1 cellular context compared by ENCODE assay signal in the genomic region with DNA sequence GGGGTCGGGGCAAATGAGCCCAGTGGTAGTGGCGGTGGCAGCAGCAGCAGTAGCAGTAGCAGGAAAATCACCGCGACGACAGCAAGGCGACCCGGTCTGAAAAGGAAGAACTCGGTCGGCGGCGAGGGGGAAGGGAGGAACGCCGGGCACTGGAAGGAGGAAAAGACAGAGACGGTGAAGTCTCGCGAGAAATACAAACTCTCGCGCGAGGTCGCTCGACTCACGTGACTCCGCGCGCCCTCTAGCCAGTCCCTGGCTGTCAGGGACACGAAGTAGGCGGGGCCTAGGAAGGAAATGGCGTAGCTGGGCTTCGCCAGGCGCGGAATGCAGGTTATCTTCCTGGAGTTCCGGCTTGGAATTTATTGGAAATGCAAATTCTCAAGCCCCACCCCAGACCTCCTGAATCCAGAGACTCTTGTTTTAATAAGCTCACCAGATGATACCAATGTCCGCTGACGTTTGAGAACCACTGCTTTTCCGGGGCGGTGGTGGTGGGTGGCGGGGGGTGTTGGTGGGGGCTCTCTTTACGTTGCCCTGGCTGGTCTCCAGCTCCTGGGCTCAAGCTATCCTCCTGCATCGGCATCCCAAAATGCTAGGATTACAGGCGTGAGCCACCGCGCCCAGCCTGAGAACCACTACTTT.
TF ChIP-seq lines count a peak whose summit lies in the region.

A gene (minus strand): TSS at position 141 of the 642 bp plus-strand sequence. CDS start 1,333 bp downstream, outside the sequence.

TF ChIP-seq in K562, 482 proteins besides CTCF, POLR2A, EP300 and RAD21 (continued from another document and continues in another):
- TF ChIP-seq, protein P1, sequence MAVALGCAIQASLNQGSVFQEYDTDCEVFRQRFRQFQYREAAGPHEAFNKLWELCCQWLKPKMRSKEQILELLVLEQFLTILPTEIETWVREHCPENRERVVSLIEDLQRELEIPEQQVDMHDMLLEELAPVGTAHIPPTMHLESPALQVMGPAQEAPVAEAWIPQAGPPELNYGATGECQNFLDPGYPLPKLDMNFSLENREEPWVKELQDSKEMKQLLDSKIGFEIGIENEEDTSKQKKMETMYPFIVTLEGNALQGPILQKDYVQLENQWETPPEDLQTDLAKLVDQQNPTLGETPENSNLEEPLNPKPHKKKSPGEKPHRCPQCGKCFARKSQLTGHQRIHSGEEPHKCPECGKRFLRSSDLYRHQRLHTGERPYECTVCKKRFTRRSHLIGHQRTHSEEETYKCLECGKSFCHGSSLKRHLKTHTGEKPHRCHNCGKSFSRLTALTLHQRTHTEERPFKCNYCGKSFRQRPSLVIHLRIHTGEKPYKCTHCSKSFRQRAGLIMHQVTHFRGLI (CRISPR knock-in tag; IDR thresholded peaks at IDR 0.05), result no peak
- no peak for TF ChIP-seq GTF2F1 (IDR thresholded peaks at IDR 0.05; ENCODE audit: low read depth, low read length)
- TF ChIP-seq NR4A1 (CRISPR knock-in tag; IDR thresholded peaks at IDR 0.05), result no peak
- no peak for TF ChIP-seq NR4A1 (tag; IDR thresholded peaks at IDR 0.05)
- no peak for TF ChIP-seq KDM4B (IDR thresholded peaks at IDR 0.05; ENCODE audit: borderline replicate concordance in 2 of 2, low read depth in 1 of 2)
- no peak for TF ChIP-seq KLF6 (CRISPR knock-in tag; IDR thresholded peaks at IDR 0.05; ENCODE audit: borderline replicate concordance)
- TF ChIP-seq, protein P2, sequence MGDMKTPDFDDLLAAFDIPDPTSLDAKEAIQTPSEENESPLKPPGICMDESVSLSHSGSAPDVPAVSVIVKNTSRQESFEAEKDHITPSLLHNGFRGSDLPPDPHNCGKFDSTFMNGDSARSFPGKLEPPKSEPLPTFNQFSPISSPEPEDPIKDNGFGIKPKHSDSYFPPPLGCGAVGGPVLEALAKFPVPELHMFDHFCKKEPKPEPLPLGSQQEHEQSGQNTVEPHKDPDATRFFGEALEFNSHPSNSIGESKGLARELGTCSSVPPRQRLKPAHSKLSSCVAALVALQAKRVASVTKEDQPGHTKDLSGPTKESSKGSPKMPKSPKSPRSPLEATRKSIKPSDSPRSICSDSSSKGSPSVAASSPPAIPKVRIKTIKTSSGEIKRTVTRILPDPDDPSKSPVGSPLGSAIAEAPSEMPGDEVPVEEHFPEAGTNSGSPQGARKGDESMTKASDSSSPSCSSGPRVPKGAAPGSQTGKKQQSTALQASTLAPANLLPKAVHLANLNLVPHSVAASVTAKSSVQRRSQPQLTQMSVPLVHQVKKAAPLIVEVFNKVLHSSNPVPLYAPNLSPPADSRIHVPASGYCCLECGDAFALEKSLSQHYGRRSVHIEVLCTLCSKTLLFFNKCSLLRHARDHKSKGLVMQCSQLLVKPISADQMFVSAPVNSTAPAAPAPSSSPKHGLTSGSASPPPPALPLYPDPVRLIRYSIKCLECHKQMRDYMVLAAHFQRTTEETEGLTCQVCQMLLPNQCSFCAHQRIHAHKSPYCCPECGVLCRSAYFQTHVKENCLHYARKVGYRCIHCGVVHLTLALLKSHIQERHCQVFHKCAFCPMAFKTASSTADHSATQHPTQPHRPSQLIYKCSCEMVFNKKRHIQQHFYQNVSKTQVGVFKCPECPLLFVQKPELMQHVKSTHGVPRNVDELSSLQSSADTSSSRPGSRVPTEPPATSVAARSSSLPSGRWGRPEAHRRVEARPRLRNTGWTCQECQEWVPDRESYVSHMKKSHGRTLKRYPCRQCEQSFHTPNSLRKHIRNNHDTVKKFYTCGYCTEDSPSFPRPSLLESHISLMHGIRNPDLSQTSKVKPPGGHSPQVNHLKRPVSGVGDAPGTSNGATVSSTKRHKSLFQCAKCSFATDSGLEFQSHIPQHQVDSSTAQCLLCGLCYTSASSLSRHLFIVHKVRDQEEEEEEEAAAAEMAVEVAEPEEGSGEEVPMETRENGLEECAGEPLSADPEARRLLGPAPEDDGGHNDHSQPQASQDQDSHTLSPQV (IDR thresholded peaks at IDR 0.05), result no peak
- TF ChIP-seq, protein P3, sequence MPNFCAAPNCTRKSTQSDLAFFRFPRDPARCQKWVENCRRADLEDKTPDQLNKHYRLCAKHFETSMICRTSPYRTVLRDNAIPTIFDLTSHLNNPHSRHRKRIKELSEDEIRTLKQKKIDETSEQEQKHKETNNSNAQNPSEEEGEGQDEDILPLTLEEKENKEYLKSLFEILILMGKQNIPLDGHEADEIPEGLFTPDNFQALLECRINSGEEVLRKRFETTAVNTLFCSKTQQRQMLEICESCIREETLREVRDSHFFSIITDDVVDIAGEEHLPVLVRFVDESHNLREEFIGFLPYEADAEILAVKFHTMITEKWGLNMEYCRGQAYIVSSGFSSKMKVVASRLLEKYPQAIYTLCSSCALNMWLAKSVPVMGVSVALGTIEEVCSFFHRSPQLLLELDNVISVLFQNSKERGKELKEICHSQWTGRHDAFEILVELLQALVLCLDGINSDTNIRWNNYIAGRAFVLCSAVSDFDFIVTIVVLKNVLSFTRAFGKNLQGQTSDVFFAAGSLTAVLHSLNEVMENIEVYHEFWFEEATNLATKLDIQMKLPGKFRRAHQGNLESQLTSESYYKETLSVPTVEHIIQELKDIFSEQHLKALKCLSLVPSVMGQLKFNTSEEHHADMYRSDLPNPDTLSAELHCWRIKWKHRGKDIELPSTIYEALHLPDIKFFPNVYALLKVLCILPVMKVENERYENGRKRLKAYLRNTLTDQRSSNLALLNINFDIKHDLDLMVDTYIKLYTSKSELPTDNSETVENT (CRISPR knock-in tag; IDR thresholded peaks at IDR 0.05), result no peak
- no peak for TF ChIP-seq PRPF4 (IDR thresholded peaks at IDR 0.05; ENCODE audit: insufficient read depth, low read depth, low read length, poor library complexity, severe bottlenecking)
- TF ChIP-seq ZC3H8 (IDR thresholded peaks at IDR 0.05), result no peak
- no peak for TF ChIP-seq ZNF121 (CRISPR knock-in tag; conservative IDR thresholded peaks at IDR 0.05)
- TF ChIP-seq, protein P4, sequence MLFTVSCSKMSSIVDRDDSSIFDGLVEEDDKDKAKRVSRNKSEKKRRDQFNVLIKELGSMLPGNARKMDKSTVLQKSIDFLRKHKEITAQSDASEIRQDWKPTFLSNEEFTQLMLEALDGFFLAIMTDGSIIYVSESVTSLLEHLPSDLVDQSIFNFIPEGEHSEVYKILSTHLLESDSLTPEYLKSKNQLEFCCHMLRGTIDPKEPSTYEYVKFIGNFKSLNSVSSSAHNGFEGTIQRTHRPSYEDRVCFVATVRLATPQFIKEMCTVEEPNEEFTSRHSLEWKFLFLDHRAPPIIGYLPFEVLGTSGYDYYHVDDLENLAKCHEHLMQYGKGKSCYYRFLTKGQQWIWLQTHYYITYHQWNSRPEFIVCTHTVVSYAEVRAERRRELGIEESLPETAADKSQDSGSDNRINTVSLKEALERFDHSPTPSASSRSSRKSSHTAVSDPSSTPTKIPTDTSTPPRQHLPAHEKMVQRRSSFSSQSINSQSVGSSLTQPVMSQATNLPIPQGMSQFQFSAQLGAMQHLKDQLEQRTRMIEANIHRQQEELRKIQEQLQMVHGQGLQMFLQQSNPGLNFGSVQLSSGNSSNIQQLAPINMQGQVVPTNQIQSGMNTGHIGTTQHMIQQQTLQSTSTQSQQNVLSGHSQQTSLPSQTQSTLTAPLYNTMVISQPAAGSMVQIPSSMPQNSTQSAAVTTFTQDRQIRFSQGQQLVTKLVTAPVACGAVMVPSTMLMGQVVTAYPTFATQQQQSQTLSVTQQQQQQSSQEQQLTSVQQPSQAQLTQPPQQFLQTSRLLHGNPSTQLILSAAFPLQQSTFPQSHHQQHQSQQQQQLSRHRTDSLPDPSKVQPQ (CRISPR knock-in tag; IDR thresholded peaks at IDR 0.05; ENCODE audit: borderline replicate concordance), result no peak
- TF ChIP-seq TCF7 (IDR thresholded peaks at IDR 0.05; ENCODE audit: borderline replicate concordance), result no peak
- no peak for TF ChIP-seq ZNF77 (CRISPR knock-in tag; IDR thresholded peaks at IDR 0.05)
- no peak for TF ChIP-seq TBL1XR1 (IDR thresholded peaks at IDR 0.05; ENCODE audit: low read length in 2 of 2)
- TF ChIP-seq CBX8 (IDR thresholded peaks at IDR 0.05; ENCODE audit: borderline replicate concordance, extremely low read depth, low read depth, low read length, poor library complexity, severe bottlenecking), result no peak
- TF ChIP-seq ESRRA (IDR thresholded peaks at IDR 0.05; ENCODE audit: borderline replicate concordance, low read depth), result no peak
- TF ChIP-seq RBM22 (IDR thresholded peaks at IDR 0.05; ENCODE audit: low read depth, low read length, poor library complexity, severe bottlenecking), result no peak
- no peak for TF ChIP-seq MAFF (IDR thresholded peaks at IDR 0.05; ENCODE audit: low read length)
- TF ChIP-seq, protein P5, sequence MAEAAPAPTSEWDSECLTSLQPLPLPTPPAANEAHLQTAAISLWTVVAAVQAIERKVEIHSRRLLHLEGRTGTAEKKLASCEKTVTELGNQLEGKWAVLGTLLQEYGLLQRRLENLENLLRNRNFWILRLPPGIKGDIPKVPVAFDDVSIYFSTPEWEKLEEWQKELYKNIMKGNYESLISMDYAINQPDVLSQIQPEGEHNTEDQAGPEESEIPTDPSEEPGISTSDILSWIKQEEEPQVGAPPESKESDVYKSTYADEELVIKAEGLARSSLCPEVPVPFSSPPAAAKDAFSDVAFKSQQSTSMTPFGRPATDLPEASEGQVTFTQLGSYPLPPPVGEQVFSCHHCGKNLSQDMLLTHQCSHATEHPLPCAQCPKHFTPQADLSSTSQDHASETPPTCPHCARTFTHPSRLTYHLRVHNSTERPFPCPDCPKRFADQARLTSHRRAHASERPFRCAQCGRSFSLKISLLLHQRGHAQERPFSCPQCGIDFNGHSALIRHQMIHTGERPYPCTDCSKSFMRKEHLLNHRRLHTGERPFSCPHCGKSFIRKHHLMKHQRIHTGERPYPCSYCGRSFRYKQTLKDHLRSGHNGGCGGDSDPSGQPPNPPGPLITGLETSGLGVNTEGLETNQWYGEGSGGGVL (CRISPR knock-in tag; IDR thresholded peaks at IDR 0.05), result no peak
- TF ChIP-seq KLF1 (tag; IDR thresholded peaks at IDR 0.05), result no peak
- TF ChIP-seq RBM14 (IDR thresholded peaks at IDR 0.05; ENCODE audit: borderline replicate concordance, insufficient read depth, low read depth, low read length), result no peak
- TF ChIP-seq RHOXF2B (CRISPR knock-in tag; conservative IDR thresholded peaks at IDR 0.05), result no peak
- TF ChIP-seq POLR2AphosphoS5 (IDR thresholded peaks at IDR 0.05; ENCODE audit: control insufficient read depth, insufficient read depth, low read depth, low read length), result peak; percentile 72; the same call in 1 of the 2 replicates
- no peak for TF ChIP-seq E2F3 (CRISPR knock-in tag; IDR thresholded peaks at IDR 0.05)
- TF ChIP-seq MCM5 (IDR thresholded peaks at IDR 0.05; ENCODE audit: low read depth), result no peak
- no peak for TF ChIP-seq POLR3A (IDR thresholded peaks at IDR 0.05; ENCODE audit: borderline replicate concordance, extremely low read depth, insufficient read depth, insufficient read length)
- TF ChIP-seq, protein P6, sequence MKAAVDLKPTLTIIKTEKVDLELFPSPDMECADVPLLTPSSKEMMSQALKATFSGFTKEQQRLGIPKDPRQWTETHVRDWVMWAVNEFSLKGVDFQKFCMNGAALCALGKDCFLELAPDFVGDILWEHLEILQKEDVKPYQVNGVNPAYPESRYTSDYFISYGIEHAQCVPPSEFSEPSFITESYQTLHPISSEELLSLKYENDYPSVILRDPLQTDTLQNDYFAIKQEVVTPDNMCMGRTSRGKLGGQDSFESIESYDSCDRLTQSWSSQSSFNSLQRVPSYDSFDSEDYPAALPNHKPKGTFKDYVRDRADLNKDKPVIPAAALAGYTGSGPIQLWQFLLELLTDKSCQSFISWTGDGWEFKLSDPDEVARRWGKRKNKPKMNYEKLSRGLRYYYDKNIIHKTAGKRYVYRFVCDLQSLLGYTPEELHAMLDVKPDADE (conservative IDR thresholded peaks at IDR 0.05; ENCODE audit: control insufficient read depth, low read depth, low read length), result no peak
- TF ChIP-seq ZNF76 (CRISPR knock-in tag; IDR thresholded peaks at IDR 0.05; ENCODE audit: borderline replicate concordance), result no peak
- no peak for TF ChIP-seq HNRNPUL1 (IDR thresholded peaks at IDR 0.05; ENCODE audit: low read length)
- TF ChIP-seq CCAR2 (IDR thresholded peaks at IDR 0.05; ENCODE audit: low read depth, low read length), result no peak
- TF ChIP-seq BCOR (IDR thresholded peaks at IDR 0.05), result no peak
- 0 out of 2 replicates have a peak, but pooled peaks have one; percentile 40 for TF ChIP-seq C11orf30 (IDR thresholded peaks at IDR 0.05; ENCODE audit: low read depth)
- TF ChIP-seq ZNF12 (CRISPR knock-in tag; IDR thresholded peaks at IDR 0.05), result no peak
- peak; percentile 28; the same call in 1 of the 2 replicates for TF ChIP-seq EP400 (IDR thresholded peaks at IDR 0.05)
- TF ChIP-seq MAFG (tag; conservative IDR thresholded peaks at IDR 0.05), result no peak
- TF ChIP-seq, protein P7, sequence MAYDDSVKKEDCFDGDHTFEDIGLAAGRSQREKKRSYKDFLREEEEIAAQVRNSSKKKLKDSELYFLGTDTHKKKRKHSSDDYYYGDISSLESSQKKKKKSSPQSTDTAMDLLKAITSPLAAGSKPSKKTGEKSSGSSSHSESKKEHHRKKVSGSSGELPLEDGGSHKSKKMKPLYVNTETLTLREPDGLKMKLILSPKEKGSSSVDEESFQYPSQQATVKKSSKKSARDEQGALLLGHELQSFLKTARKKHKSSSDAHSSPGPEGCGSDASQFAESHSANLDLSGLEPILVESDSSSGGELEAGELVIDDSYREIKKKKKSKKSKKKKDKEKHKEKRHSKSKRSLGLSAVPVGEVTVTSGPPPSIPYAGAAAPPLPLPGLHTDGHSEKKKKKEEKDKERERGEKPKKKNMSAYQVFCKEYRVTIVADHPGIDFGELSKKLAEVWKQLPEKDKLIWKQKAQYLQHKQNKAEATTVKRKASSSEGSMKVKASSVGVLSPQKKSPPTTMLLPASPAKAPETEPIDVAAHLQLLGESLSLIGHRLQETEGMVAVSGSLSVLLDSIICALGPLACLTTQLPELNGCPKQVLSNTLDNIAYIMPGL (CRISPR knock-in tag; IDR thresholded peaks at IDR 0.05), result no peak
- peak; percentile 89 for TF ChIP-seq ARHGAP35 (IDR thresholded peaks at IDR 0.05; ENCODE audit: partially characterized antibody)
- TF ChIP-seq GTF2E2 (tag; IDR thresholded peaks at IDR 0.05), result peak; percentile 74
- no peak for TF ChIP-seq MTF1 (CRISPR knock-in tag; IDR thresholded peaks at IDR 0.05; ENCODE audit: borderline replicate concordance)
- TF ChIP-seq FOXA3 (CRISPR knock-in tag; conservative IDR thresholded peaks at IDR 0.05 in 1 of 2, IDR thresholded peaks at IDR 0.05 in 1 of 2), result no peak
- no peak for TF ChIP-seq CBFB (CRISPR knock-in tag; IDR thresholded peaks at IDR 0.05)
- no peak for TF ChIP-seq MEF2D (tag; conservative IDR thresholded peaks at IDR 0.05; ENCODE audit: low read depth)
- no peak for TF ChIP-seq ZNF23 (CRISPR knock-in tag; IDR thresholded peaks at IDR 0.05)
- TF ChIP-seq JUNB (CRISPR knock-in tag; conservative IDR thresholded peaks at IDR 0.05), result no peak
- TF ChIP-seq BRD9 (IDR thresholded peaks at IDR 0.05; ENCODE audit: low read depth, partially characterized antibody), result no peak
